In genomic region chr9:1939926-1940368, GRCh38 we compare ENCODE assay signal across 1 cellular context.
A peak's percentile ranks its signal among the peaks of the same experiment; 100 is the strongest.
TF ChIP-seq lines count a peak whose summit lies in the region.

No MANE protein-coding gene starts in this region.

TF ChIP-seq in GM12878, 131 proteins besides CTCF, POLR2A, EP300 and RAD21 (continued from another document and continues in another):
- TF ChIP-seq PRDM15 (CRISPR knock-in tag; IDR thresholded peaks at IDR 0.05) = no peak
- no peak for TF ChIP-seq POLR2AphosphoS5 (IDR thresholded peaks at IDR 0.05; ENCODE audit: low read length)
- TF ChIP-seq NBN (IDR thresholded peaks at IDR 0.05) = peak; percentile 67; the same call in 1 of the 2 replicates
- TF ChIP-seq SMC3 (IDR thresholded peaks at IDR 0.05; ENCODE audit: borderline replicate concordance, low read length) = peak; percentile 92
- no peak for TF ChIP-seq E2F4 (IDR thresholded peaks at IDR 0.05; ENCODE audit: low read depth, low read length)
- TF ChIP-seq ESRRA (IDR thresholded peaks at IDR 0.05; ENCODE audit: low read length) = no peak
- peak; percentile 35; the same call in 1 of the 2 replicates for TF ChIP-seq EED (IDR thresholded peaks at IDR 0.05; ENCODE audit: low read depth)
- no peak for TF ChIP-seq BMI1 (IDR thresholded peaks at IDR 0.05; ENCODE audit: borderline replicate concordance)
- TF ChIP-seq MAX (IDR thresholded peaks at IDR 0.05; ENCODE audit: low read depth, low read length) = peak; percentile 59; the same call in 1 of the 2 replicates
- TF ChIP-seq MEF2B (IDR thresholded peaks at IDR 0.05; ENCODE audit: partially characterized antibody, poor library complexity, severe bottlenecking) = no peak
- TF ChIP-seq PBX3 (IDR thresholded peaks at IDR 0.05; ENCODE audit: insufficient replicate concordance, low read depth, low read length) = no peak
- no peak for TF ChIP-seq WRNIP1 (IDR thresholded peaks at IDR 0.05; ENCODE audit: borderline replicate concordance, low read depth, low read length)
- TF ChIP-seq JUNB (IDR thresholded peaks at IDR 0.05) = no peak
- TF ChIP-seq BACH1 (IDR thresholded peaks at IDR 0.05; ENCODE audit: borderline replicate concordance) = no peak
- no peak for TF ChIP-seq BCLAF1 (IDR thresholded peaks at IDR 0.05)
- TF ChIP-seq SP1 (IDR thresholded peaks at IDR 0.05; ENCODE audit: low read depth, low read length) = no peak
- no peak for TF ChIP-seq MYC (IDR thresholded peaks at IDR 0.05; ENCODE audit: insufficient read depth, insufficient read length, insufficient replicate concordance, low read length, severe bottlenecking)
- no peak for TF ChIP-seq SPI1 (IDR thresholded peaks at IDR 0.05; ENCODE audit: borderline replicate concordance, insufficient read depth, low read depth, low read length)
- TF ChIP-seq ZNF274 (IDR thresholded peaks at IDR 0.05; ENCODE audit: insufficient read depth, insufficient read length) = no peak
- no peak for TF ChIP-seq GATAD2B (conservative IDR thresholded peaks at IDR 0.05; ENCODE audit: low read depth)
- 0 out of 2 replicates have a peak, but pooled peaks have one; percentile 36 for TF ChIP-seq RCOR1 (conservative IDR thresholded peaks at IDR 0.05; ENCODE audit: low read depth, low read length)
- TF ChIP-seq SKIL (IDR thresholded peaks at IDR 0.05; ENCODE audit: low read depth, poor library complexity, severe bottlenecking) = peak; percentile 44
- no peak for TF ChIP-seq BRCA1 (IDR thresholded peaks at IDR 0.05; ENCODE audit: low read depth, low read length)
- peak; percentile 85; the same call in 1 of the 2 replicates for TF ChIP-seq CBX5 (IDR thresholded peaks at IDR 0.05; ENCODE audit: low read depth)
- peak; percentile 87 for TF ChIP-seq ZNF687 (IDR thresholded peaks at IDR 0.05)
- no peak for TF ChIP-seq GABPA (IDR thresholded peaks at IDR 0.05; ENCODE audit: low read depth)
- no peak for TF ChIP-seq FOS (IDR thresholded peaks at IDR 0.05; ENCODE audit: borderline replicate concordance, extremely low read depth, insufficient read length)
- TF ChIP-seq ZNF217 (IDR thresholded peaks at IDR 0.05) = no peak
- TF ChIP-seq SREBF1 (IDR thresholded peaks at IDR 0.05; ENCODE audit: low read length) = no peak
- TF ChIP-seq RUNX3 (IDR thresholded peaks at IDR 0.05; ENCODE audit: low read length) = no peak
- peak; percentile 88 for TF ChIP-seq YY1 (IDR thresholded peaks at IDR 0.05; ENCODE audit: low read depth, low read length)
- no peak; the same call in 2 of the 3 replicates for TF ChIP-seq POU2F2 (IDR thresholded peaks at IDR 0.05; ENCODE audit: borderline replicate concordance, low read depth, low read length)
- no peak for TF ChIP-seq SUZ12 (IDR thresholded peaks at IDR 0.05; ENCODE audit: unreplicated experiment)
- no peak for TF ChIP-seq SIX5 (IDR thresholded peaks at IDR 0.05; ENCODE audit: low read depth, low read length, severe bottlenecking)
- no peak for TF ChIP-seq KAT2A (conservative IDR thresholded peaks at IDR 0.05; ENCODE audit: control insufficient read depth, low read depth, low read length)
- TF ChIP-seq ZBED1 (IDR thresholded peaks at IDR 0.05; ENCODE audit: borderline replicate concordance) = peak; percentile 40; the same call in 1 of the 2 replicates
- TF ChIP-seq NFXL1 (IDR thresholded peaks at IDR 0.05; ENCODE audit: borderline replicate concordance) = no peak
- TF ChIP-seq FOXM1 (IDR thresholded peaks at IDR 0.05; ENCODE audit: low read depth, low read length) = peak; percentile 63
- TF ChIP-seq ZBTB11 (CRISPR knock-in tag; IDR thresholded peaks at IDR 0.05) = no peak
- no peak for TF ChIP-seq NFYA (IDR thresholded peaks at IDR 0.05; ENCODE audit: borderline replicate concordance, low read depth, low read length)
- TF ChIP-seq ZZZ3 (IDR thresholded peaks at IDR 0.05; ENCODE audit: control insufficient read depth, insufficient read length, low read depth) = no peak
